ENCODE assay signal across 1 cellular context in genomic region chr5:110973510-110973909, GRCh38.
TF ChIP-seq lines count a peak whose summit lies in the region.

No MANE protein-coding gene starts in this region.

TF ChIP-seq in WTC11, 78 proteins besides CTCF, POLR2A, EP300 and RAD21 (continued from another document):
- TF ChIP-seq, protein P1, sequence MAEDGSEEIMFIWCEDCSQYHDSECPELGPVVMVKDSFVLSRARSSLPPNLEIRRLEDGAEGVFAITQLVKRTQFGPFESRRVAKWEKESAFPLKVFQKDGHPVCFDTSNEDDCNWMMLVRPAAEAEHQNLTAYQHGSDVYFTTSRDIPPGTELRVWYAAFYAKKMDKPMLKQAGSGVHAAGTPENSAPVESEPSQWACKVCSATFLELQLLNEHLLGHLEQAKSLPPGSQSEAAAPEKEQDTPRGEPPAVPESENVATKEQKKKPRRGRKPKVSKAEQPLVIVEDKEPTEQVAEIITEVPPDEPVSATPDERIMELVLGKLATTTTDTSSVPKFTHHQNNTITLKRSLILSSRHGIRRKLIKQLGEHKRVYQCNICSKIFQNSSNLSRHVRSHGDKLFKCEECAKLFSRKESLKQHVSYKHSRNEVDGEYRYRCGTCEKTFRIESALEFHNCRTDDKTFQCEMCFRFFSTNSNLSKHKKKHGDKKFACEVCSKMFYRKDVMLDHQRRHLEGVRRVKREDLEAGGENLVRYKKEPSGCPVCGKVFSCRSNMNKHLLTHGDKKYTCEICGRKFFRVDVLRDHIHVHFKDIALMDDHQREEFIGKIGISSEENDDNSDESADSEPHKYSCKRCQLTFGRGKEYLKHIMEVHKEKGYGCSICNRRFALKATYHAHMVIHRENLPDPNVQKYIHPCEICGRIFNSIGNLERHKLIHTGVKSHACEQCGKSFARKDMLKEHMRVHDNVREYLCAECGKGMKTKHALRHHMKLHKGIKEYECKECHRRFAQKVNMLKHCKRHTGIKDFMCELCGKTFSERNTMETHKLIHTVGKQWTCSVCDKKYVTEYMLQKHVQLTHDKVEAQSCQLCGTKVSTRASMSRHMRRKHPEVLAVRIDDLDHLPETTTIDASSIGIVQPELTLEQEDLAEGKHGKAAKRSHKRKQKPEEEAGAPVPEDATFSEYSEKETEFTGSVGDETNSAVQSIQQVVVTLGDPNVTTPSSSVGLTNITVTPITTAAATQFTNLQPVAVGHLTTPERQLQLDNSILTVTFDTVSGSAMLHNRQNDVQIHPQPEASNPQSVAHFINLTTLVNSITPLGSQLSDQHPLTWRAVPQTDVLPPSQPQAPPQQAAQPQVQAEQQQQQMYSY (CRISPR knock-in tag; IDR thresholded peaks at IDR 0.05) = no peak
- TF ChIP-seq OVOL2 (CRISPR knock-in tag; IDR thresholded peaks at IDR 0.05; ENCODE audit: borderline replicate concordance) (no peak), MXD4 (CRISPR knock-in tag; IDR thresholded peaks at IDR 0.05; ENCODE audit: borderline replicate concordance) (no peak), KAT7 (CRISPR knock-in tag; IDR thresholded peaks at IDR 0.05; ENCODE audit: borderline replicate concordance) (no peak)
